8 cellular contexts compared by ENCODE assay signal in the genomic region with DNA sequence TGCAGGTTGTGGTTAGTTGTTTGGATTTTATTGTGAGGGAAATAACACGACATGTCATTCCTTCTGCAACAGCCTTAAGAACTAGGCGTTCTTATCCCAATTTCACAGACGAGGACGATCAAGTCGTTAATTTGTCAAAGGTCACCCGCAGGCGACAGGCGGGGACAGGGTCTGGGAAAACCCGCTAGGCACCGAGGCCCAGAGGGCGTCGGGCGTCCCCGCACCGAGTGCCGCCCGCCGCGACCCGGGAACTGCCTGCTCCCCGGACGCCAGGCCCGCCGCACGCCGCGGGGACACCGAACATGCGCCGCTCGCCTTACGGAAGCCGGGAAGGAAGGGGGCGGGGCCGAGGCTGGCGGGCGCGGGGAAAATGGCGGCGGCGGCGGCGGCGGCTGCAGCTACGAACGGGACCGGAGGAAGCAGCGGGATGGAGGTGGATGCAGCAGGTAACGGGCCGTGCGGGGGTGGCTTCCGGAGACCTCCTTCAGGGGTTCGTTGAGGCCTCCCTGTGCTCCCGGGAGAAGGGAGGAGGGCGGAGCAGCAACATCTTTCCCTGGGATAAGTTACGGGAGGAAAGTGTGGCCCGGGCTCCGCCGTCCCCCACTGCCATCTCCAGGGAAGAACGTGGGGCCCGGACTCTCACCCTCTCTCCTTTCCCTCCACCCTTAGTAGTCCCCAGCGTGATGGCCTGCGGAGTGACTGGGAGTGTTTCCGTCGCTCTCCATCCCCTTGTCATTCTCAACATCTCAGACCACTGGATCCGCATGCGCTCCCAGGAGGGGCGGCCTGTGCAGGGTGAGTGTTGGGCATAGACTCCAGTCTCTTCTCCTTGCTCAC.
DNase-seq lines count a peak whose midpoint lies in the region; ATAC-seq and TF ChIP-seq lines count a peak whose summit lies in the region.

A gene (plus strand): TSS at position 349 of the 837 bp plus-strand sequence. CDS start 22 bp downstream, at position 371.

- CTCF ChIA-PET in GM10248 (lab: Yijun Ruan, JAX): interaction anchor here (0.8 to 2.2 kb wide), 4 partner anchors 9 to 109 kb away, joined by 3 to 6 read pairs (median 4); a partner anchor contains a TSS

- H3K27me3 Mint-ChIP-seq in effector memory CD8-positive, alpha-beta T cell: no peaks in the 10 kb centered on the region
- no peaks in the 10 kb centered on the region for H3K27me3 Mint-ChIP-seq in memory B cell

- no peak for TF ChIP-seq CTCF in GM10248 (IDR thresholded peaks at IDR 0.05; ENCODE audit: control extremely low read depth, extremely low read depth, low read depth, missing control alignments)

- H3K4me3 Mint-ChIP-seq in effector memory CD8-positive, alpha-beta T cell: peak within 1 kb of the TSS; percentile 85 to 90
- peak within 1 kb of the TSS; percentile 90 for H3K4me3 Mint-ChIP-seq in memory B cell

- H3K4me1 Mint-ChIP-seq in effector memory CD8-positive, alpha-beta T cell (ENCODE audit: low read depth in 2 of 2): peaks cover 11 to 16% of the 10 kb centered on the region in 2 donors
- peaks cover 15% of the 10 kb centered on the region for H3K4me1 Mint-ChIP-seq in memory B cell

- H3K27ac Mint-ChIP-seq in effector memory CD8-positive, alpha-beta T cell: peak within 1 kb of the TSS; percentile 90 to 92
- H3K27ac Mint-ChIP-seq in memory B cell: peak within 1 kb of the TSS; percentile 84

- ATAC-seq in HG03103 (IDR thresholded peaks at IDR 0.05; ENCODE audit: low read depth, unreplicated experiment) (peak; percentile 50), memory B cell (ENCODE audit: low read depth) (peak; percentile 90), HG03442 (IDR thresholded peaks at IDR 0.05; ENCODE audit: unreplicated experiment) (no peak)
- ATAC-seq in effector memory CD8-positive, alpha-beta T cell (replicated peaks): peak; percentile 87

- DNase-seq in GM10248 (ENCODE audit: extremely low spot score) (peak; percentile 89), NCI-H82 (lab: John Stamatoyannopoulos, UW) (peak; percentile 73), memory B cell (ENCODE audit: low spot score in 2 of 2) (peak; percentile 81 to 84)
- DNase-seq in activated CD8-positive, alpha-beta memory T cell treated with anti-CD3 and anti-CD28 coated beads for 4 hours (ENCODE audit: low read depth in 2 of 2): peak; percentile 63 to 64
- DNase-seq in effector memory CD8-positive, alpha-beta T cell: peak; percentile 85 to 88 (median 87)
- peak; percentile 77 for DNase-seq in stimulated activated CD8-positive, alpha-beta memory T cell treated with anti-CD3 and anti-CD28 coated beads, Interleukin-12 subunit alpha, Interleukin-12 subunit beta, amount 100 ng/mL, for 1 hour (ENCODE audit: low read depth)

- POLR2A ChIA-PET in GM10248 (lab: Yijun Ruan, JAX): no interaction called here

- peaks cover 49% of the 10 kb centered on the region for H3K36me3 Mint-ChIP-seq in effector memory CD8-positive, alpha-beta T cell (ENCODE audit: insufficient read depth)
- H3K36me3 Mint-ChIP-seq in memory B cell: peaks cover 18% of the 10 kb centered on the region

- H3K9me3 Mint-ChIP-seq in effector memory CD8-positive, alpha-beta T cell: no peaks in the 10 kb centered on the region
- no peaks in the 10 kb centered on the region for H3K9me3 Mint-ChIP-seq in memory B cell
